35 cellular contexts compared by ENCODE assay signal in genomic region chr1:11561740-11562139, GRCh38.
DNase-seq lines count a peak whose midpoint lies in the region; ATAC-seq, FAIRE-seq and TF ChIP-seq lines count a peak whose summit lies in the region.
"Had no signal": no experiment of that assay in that cellular context is flagged by ENCODE, and none has a peak within 500 bp of the region (broad histone marks: within the 10 kb centered on the region; RNA-seq: fewer than 3 reads in every experiment).

No MANE protein-coding gene starts in this region.

- no peak for FAIRE-seq in K562 (lab: Jason Lieb, UNC)
- FAIRE-seq: A204.1, A549, D721Med had no signal

- no peak overlapping the region for H3K4me2 ChIP-seq in K562 (ENCODE audit: insufficient read depth, low read length)
- H3K4me2 ChIP-seq: A549; BLaER1; BLaER1 treated with 17β-estradiol and CSF1 and Interleukin-3, amounts not matched to agents 10 nM and 100 nM had no signal

- intact Hi-C loops in K562 (cut with micrococcal nuclease): no loop called here
- intact Hi-C loops in activated CD4-positive, alpha-beta T cell treated with anti-CD3 and anti-CD28 coated beads for 36 hours (cut with DNase I, micrococcal nuclease): no loop called here

- in situ Hi-C loops in K562 (cut with MboI): no loop called here

- no peaks in the 10 kb centered on the region for H3K79me2 ChIP-seq in K562 (ENCODE audit: control insufficient read depth, insufficient read depth, low read length)

- no peak for TF ChIP-seq RAD21 in K562 (CRISPR knock-in tag; conservative IDR thresholded peaks at IDR 0.05 in 1 of 2, IDR thresholded peaks at IDR 0.05 in 1 of 2)

- H3K27ac ChIP-seq in HEK293 (ENCODE audit: extremely low read depth, low read depth, low read length): no peak overlapping the region
- no peak overlapping the region for H3K27ac ChIP-seq in K562 (ENCODE audit: extremely low read depth, low read depth, low read length)
- H3K27ac ChIP-seq: 22Rv1; A549; BLaER1; BLaER1 treated with 17β-estradiol and CSF1 and Interleukin-3, amounts not matched to agents 10 nM and 100 nM; C4-2B had no signal

- no peaks in the 10 kb centered on the region for H3K9me1 ChIP-seq in K562 (ENCODE audit: control insufficient read depth, insufficient read depth, low read length)

- ATAC-seq in K562 (no peak), HG03432 (IDR thresholded peaks at IDR 0.05; ENCODE audit: unreplicated experiment) (no peak)
- no peak for ATAC-seq in stimulated activated naive B cell treated with anti-CD40 and anti-IgM and Interleukin-4, amounts not matched to agents 10 μg/mL and 1 μg/mL and 100 μg/mL, for 72 hours (replicated peaks)
- ATAC-seq in activated CD4-positive, alpha-beta T cell treated with anti-CD3 and anti-CD28 coated beads for 36 hours: no peak
- ATAC-seq: A549; CD8-positive, alpha-beta T cell had no signal

- TF ChIP-seq CTCF in HEK293 (tag by site-specific recombination; IDR thresholded peaks at IDR 0.05): no peak
- TF ChIP-seq CTCF in K562 (IDR thresholded peaks at IDR 0.05 in 2 of 3, conservative IDR thresholded peaks at IDR 0.05 in 1 of 3; ENCODE audit: insufficient read depth in 2 of 3, low read depth in 1 of 3, low read length in 3 of 3): no peak

- no peak for TF ChIP-seq POLR2A in K562 (conservative IDR thresholded peaks at IDR 0.05)

- peaks cover 29 to 39% of the 10 kb centered on the region in 2 donors for H3K27me3 Mint-ChIP-seq in stimulated activated naive B cell treated with anti-CD40 and anti-IgM and Interleukin-4, amounts not matched to agents 10 μg/mL and 1 μg/mL and 100 μg/mL, for 72 hours
- peaks cover 17% of the 10 kb centered on the region for H3K27me3 Mint-ChIP-seq in activated CD4-positive, alpha-beta T cell treated with anti-CD3 and anti-CD28 coated beads for 36 hours

- H3K9ac ChIP-seq in K562 (ENCODE audit: insufficient read depth in 1 of 2, low read depth in 2 of 2, low read length in 2 of 2): no peak overlapping the region
- H3K9ac ChIP-seq: BLaER1; BLaER1 treated with 17β-estradiol and CSF1 and Interleukin-3, amounts not matched to agents 10 nM and 100 nM had no signal

- peaks cover 11 to 12% of the 10 kb centered on the region in 2 donors for H3K4me1 Mint-ChIP-seq in stimulated activated naive B cell treated with anti-CD40 and anti-IgM and Interleukin-4, amounts not matched to agents 10 μg/mL and 1 μg/mL and 100 μg/mL, for 72 hours
- no peaks in the 10 kb centered on the region for H3K4me1 Mint-ChIP-seq in activated CD4-positive, alpha-beta T cell treated with anti-CD3 and anti-CD28 coated beads for 36 hours
- H3K4me1 Mint-ChIP-seq: CD4-positive, alpha-beta memory T cell; CD4-positive, CD25-positive, alpha-beta regulatory T cell; CD8-positive, alpha-beta memory T cell had no signal

- peak overlapping the region; percentile 1 for H3K27ac Mint-ChIP-seq in stimulated activated naive B cell treated with anti-CD40 and anti-IgM and Interleukin-4, amounts not matched to agents 10 μg/mL and 1 μg/mL and 100 μg/mL, for 72 hours
- H3K27ac Mint-ChIP-seq in activated CD4-positive, alpha-beta T cell treated with anti-CD3 and anti-CD28 coated beads for 36 hours: no peak overlapping the region
- H3K27ac Mint-ChIP-seq: B cell; CD14-positive monocyte; CD4-positive, alpha-beta memory T cell; CD4-positive, alpha-beta T cell; CD8-positive, alpha-beta T cell had no signal

- 0 out of 2 replicates have a peak, but pooled peaks cover 7% of the 10 kb centered on the region for H3K4me1 ChIP-seq in HEK293 (ENCODE audit: control insufficient read depth, insufficient read depth, low read length)
- peaks cover 0 to 14% of the 10 kb centered on the region in 2 experiments; a peak in 3 of 5 replicates for H3K4me1 ChIP-seq in K562 (replicated peaks in 1 of 2; ENCODE audit: control insufficient read depth in 2 of 2, insufficient read depth in 2 of 2, low read length in 2 of 2)
- H3K4me1 ChIP-seq: A549, Caco-2 had no signal

- no peak for TF ChIP-seq EP300 in K562 (IDR thresholded peaks at IDR 0.05; ENCODE audit: low read length)

- H3K9me3 ChIP-seq in HEK293 (ENCODE audit: control insufficient read depth, insufficient read depth, low read depth, low read length) (no peaks in the 10 kb centered on the region), K562 (replicated peaks; ENCODE audit: control insufficient read depth, insufficient read depth, low read depth, low read length) (no peaks in the 10 kb centered on the region)
- H3K9me3 ChIP-seq: A549; BE2C; BLaER1; BLaER1 treated with 17β-estradiol and CSF1 and Interleukin-3, amounts not matched to agents 10 nM and 100 nM; Caco-2 had no signal

- H3K9me3 Mint-ChIP-seq in stimulated activated naive B cell treated with anti-CD40 and anti-IgM and Interleukin-4, amounts not matched to agents 10 μg/mL and 1 μg/mL and 100 μg/mL, for 72 hours: no peaks in the 10 kb centered on the region
- no peaks in the 10 kb centered on the region for H3K9me3 Mint-ChIP-seq in activated CD4-positive, alpha-beta T cell treated with anti-CD3 and anti-CD28 coated beads for 36 hours (ENCODE audit: low read depth)
- H3K9me3 Mint-ChIP-seq: CD14-positive monocyte; CD4-positive, alpha-beta memory T cell; CD4-positive, alpha-beta T cell; CD4-positive, CD25-positive, alpha-beta regulatory T cell; CD8-positive, alpha-beta memory T cell; CD8-positive, alpha-beta T cell had no signal

- POLR2A ChIA-PET in HEK293 (lab: Yijun Ruan, JAX): no interaction called here
- POLR2A ChIA-PET in K562 (lab: Yijun Ruan, JAX): interaction anchor here (0.6 kb wide), 1 partner anchor 162 kb away, joined by 3 read pairs; no protein-coding TSS in a partner anchor
- POLR2A ChIA-PET in activated CD4-positive, alpha-beta T cell treated with anti-CD3 and anti-CD28 coated beads for 36 hours (lab: Charles Lee): no interaction called here

- no peak for DNase-seq in K562 (ENCODE audit: extremely low read depth in 1 of 4, low spot score in 3 of 4)
- DNase-seq in stimulated activated naive B cell treated with anti-CD40 and anti-IgM and Interleukin-4, amounts not matched to agents 10 μg/mL and 1 μg/mL and 100 μg/mL, for 72 hours: no peak
- DNase-seq in activated CD4-positive, alpha-beta T cell treated with anti-CD3 and anti-CD28 coated beads for 36 hours: no peak
- no peak for DNase-seq in MV-4-11 (lab: John Stamatoyannopoulos, UW)
- DNase-seq: 8988T; ACHN; AML-193; BE2C; C1 segment of cervical spinal cord; Caco-2; Calu3; CD4-positive, alpha-beta memory T cell; CD4-positive, alpha-beta T cell; CD4-positive, CD25-positive, alpha-beta regulatory T cell; CD8-positive, alpha-beta memory T cell; CD8-positive, alpha-beta T cell; COR-L47; DMS 273 treated with DMSO at 0.1 percent for 48 hours; DMS153; DMS53; DMS79; DMS79 treated with DMSO at 0.1 percent for 48 hours; DND-41; EL had no signal

- no peak overlapping the region for H3K4me3 ChIP-seq in HEK293 (ENCODE audit: low read depth, low read length)
- no peak overlapping the region for H3K4me3 ChIP-seq in K562
- H3K4me3 ChIP-seq: A549; BLaER1; BLaER1 treated with 17β-estradiol and CSF1 and Interleukin-3, amounts not matched to agents 10 nM and 100 nM had no signal

- H3K4me3 Mint-ChIP-seq in stimulated activated naive B cell treated with anti-CD40 and anti-IgM and Interleukin-4, amounts not matched to agents 10 μg/mL and 1 μg/mL and 100 μg/mL, for 72 hours: no peak overlapping the region
- no peak overlapping the region for H3K4me3 Mint-ChIP-seq in activated CD4-positive, alpha-beta T cell treated with anti-CD3 and anti-CD28 coated beads for 36 hours
- H3K4me3 Mint-ChIP-seq: B cell; CD14-positive monocyte; CD4-positive, alpha-beta memory T cell; CD4-positive, alpha-beta T cell; CD8-positive, alpha-beta memory T cell; CD8-positive, alpha-beta T cell had no signal

- CTCF ChIA-PET in HEK293 (lab: Yijun Ruan, JAX): interaction anchor here (0.6 to 0.7 kb wide), 2 partner anchors 84 to 489 kb away, joined by 3 read pairs; no protein-coding TSS in a partner anchor
- CTCF ChIA-PET in K562 (lab: Yijun Ruan, JAX; ENCODE audit: low intra/inter-chr PET ratio): no interaction called here
- CTCF ChIA-PET in activated CD4-positive, alpha-beta T cell treated with anti-CD3 and anti-CD28 coated beads for 36 hours (lab: Charles Lee): no interaction called here

- no TSS peak for BruUV-seq in K562 (replicated peaks; lab: Mats Ljungman, UMichigan)

- no peaks in the 10 kb centered on the region for H3K36me3 Mint-ChIP-seq in stimulated activated naive B cell treated with anti-CD40 and anti-IgM and Interleukin-4, amounts not matched to agents 10 μg/mL and 1 μg/mL and 100 μg/mL, for 72 hours
- no peaks in the 10 kb centered on the region for H3K36me3 Mint-ChIP-seq in activated CD4-positive, alpha-beta T cell treated with anti-CD3 and anti-CD28 coated beads for 36 hours (ENCODE audit: low read depth)
- H3K36me3 Mint-ChIP-seq: CD14-positive monocyte; CD4-positive, alpha-beta memory T cell; CD4-positive, CD25-positive, alpha-beta regulatory T cell; CD8-positive, alpha-beta memory T cell; CD8-positive, alpha-beta T cell had no signal

- H2AFZ ChIP-seq in K562 (ENCODE audit: low read depth, low read length): no peak overlapping the region

- H3K36me3 ChIP-seq in HEK293 (ENCODE audit: control insufficient read depth in 2 of 2, insufficient read depth in 1 of 2, low read length in 2 of 2) (no peaks in the 10 kb centered on the region), K562 (ENCODE audit: control insufficient read depth, insufficient read depth, low read length) (no peaks in the 10 kb centered on the region)
- H3K36me3 ChIP-seq: BE2C; BLaER1; BLaER1 treated with 17β-estradiol and CSF1 and Interleukin-3, amounts not matched to agents 10 nM and 100 nM had no signal

- peaks cover 8 to 35% of the 10 kb centered on the region in 2 experiments for H3K27me3 ChIP-seq in K562 (ENCODE audit: control insufficient read depth in 2 of 2, insufficient read depth in 2 of 2, low read length in 2 of 2)
- H3K27me3 ChIP-seq: BE2C, BLaER1 had no signal

- H4K20me1 ChIP-seq in K562 (replicated peaks; ENCODE audit: control insufficient read depth, insufficient read depth, low read length): peaks cover 7% of the 10 kb centered on the region; the same call in 1 of the 2 replicates
- H4K20me1 ChIP-seq: BLaER1 had no signal

TF ChIP-seq in HEK293, 187 proteins besides CTCF, POLR2A, EP300 and RAD21 (continues in another document):
- TF ChIP-seq ZFP3 (tag by site-specific recombination; IDR thresholded peaks at IDR 0.05; ENCODE audit: low read depth): no peak

TF ChIP-seq in K562, 482 proteins besides CTCF, POLR2A, EP300 and RAD21 (continues in another document):
- TF ChIP-seq HBP1 (CRISPR knock-in tag; IDR thresholded peaks at IDR 0.05) (0 out of 2 replicates have a peak, but pooled peaks have one; percentile 15), ZNF785 (CRISPR knock-in tag; IDR thresholded peaks at IDR 0.05) (no peak)

Comparison
In these comparisons a context has a peak if more than half of its experiments do, and no peak if none do; other contexts are left out.
1. Of the 44 proteins assayed by ChIP-seq in both K562 and HEK293: peak only in K562: ZBTB26; only in HEK293: none; in both: none; in neither: 43.